8 cellular contexts compared by ENCODE assay signal in the genomic region with DNA sequence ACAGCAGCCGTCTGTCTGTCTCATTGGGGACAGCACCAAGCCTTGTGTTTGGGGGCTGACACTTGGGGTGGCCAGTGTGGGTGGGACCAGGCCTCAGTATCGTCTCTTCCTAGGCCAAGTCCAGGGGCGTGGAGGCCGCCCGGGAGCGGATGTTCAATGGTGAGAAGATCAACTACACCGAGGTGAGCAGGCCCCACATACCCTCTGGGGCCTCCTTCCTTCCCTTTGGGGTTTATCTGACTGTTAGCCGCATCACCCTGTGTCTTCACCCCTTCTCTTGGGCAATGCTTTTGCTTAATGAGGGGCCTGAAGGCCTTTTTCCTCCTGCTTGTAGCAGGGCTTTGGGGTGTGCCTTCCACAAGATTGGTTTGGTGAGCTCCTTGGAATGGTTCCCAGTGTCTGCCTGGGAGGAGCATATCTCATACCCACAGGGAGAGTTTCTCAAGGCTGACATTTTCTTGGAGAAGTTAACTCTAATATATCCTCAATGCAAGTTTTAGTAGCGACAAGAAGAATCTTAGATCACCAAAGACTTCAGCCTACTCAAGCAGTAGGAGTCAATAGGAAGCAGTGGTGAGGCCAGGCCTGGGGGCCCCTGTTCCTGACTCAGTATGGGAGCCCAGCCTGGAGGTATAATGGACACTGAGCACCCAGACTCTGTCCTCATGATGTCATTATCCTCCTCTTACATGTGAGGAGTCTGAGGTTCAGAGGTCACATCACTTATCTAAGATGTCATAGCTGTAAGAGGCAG. TPM values are rescaled to one million over a fixed set of nuclear protein-coding genes. Genes with fewer than 3 reads are reported as not detected.
A peak's percentile ranks its signal among the peaks of the same experiment; 100 is the strongest.
DNase-seq lines count a peak whose midpoint lies in the region; ATAC-seq, FAIRE-seq and TF ChIP-seq lines count a peak whose summit lies in the region.

No MANE protein-coding gene starts in this region.

- intact Hi-C loops in HepG2 (cut with micrococcal nuclease; ENCODE audit: unreplicated experiment) (no loop called here), right lobe of liver (cut with DNase I) (no loop called here)

- peak overlapping the region; percentile 84; the same call in 1 of the 2 replicates for H3K9ac ChIP-seq in HepG2 (ENCODE audit: insufficient read depth, low read depth, low read length)

- H3K27ac ChIP-seq in HepG2 (ENCODE audit: extremely low read length, insufficient read depth, low read length) (no peak overlapping the region), right lobe of liver (no peak overlapping the region), caudate nucleus (ENCODE audit: low read depth, low read length) (no peak overlapping the region)

- TF ChIP-seq POLR2A in HepG2 (IDR thresholded peaks at IDR 0.05; ENCODE audit: insufficient read depth in 1 of 2, low read depth in 2 of 2, low read length in 2 of 2) (no peak), right lobe of liver (IDR thresholded peaks at IDR 0.05) (no peak)

- peak overlapping the region; percentile 87 to 95 (median 89) for H3K4me3 ChIP-seq in HepG2 (replicated peaks in 1 of 3; ENCODE audit: insufficient read depth in 1 of 3, low read depth in 2 of 3, low read length in 3 of 3)
- peak overlapping the region in 1 of 3 donors; percentile 98 for H3K4me3 ChIP-seq in right lobe of liver

- H3K27me3 ChIP-seq in HepG2 (ENCODE audit: control insufficient read depth in 1 of 2, insufficient read depth in 2 of 2, low read length in 2 of 2) (no peaks in the 10 kb centered on the region), right lobe of liver (no peaks in the 10 kb centered on the region)

- BruUV-seq in HepG2 (replicated peaks; lab: Mats Ljungman, UMichigan): no TSS peak

- TF ChIP-seq CTCF in HepG2 (CRISPR knock-in tag; IDR thresholded peaks at IDR 0.05) (no peak), right lobe of liver (IDR thresholded peaks at IDR 0.05) (no peak)

- ATAC-seq in HepG2: no peak
- no peak for ATAC-seq in right lobe of liver
- no peak for ATAC-seq in activated CD8-positive, alpha-beta T cell treated with anti-CD3 and anti-CD28 coated beads, Interleukin-2, amount 10 ng/mL, durations not matched to agents 7 days and 5 days
- ATAC-seq in HG03025 (IDR thresholded peaks at IDR 0.05; ENCODE audit: low FRiP score, unreplicated experiment): no peak
- no peak for ATAC-seq in GM18907 (IDR thresholded peaks at IDR 0.05; ENCODE audit: unreplicated experiment)

- no peak overlapping the region for H2AFZ ChIP-seq in HepG2 (ENCODE audit: low read length)

- no peak for FAIRE-seq in HepG2 (lab: Jason Lieb, UNC)

- no peaks in the 10 kb centered on the region for H3K9me3 Mint-ChIP-seq in activated CD8-positive, alpha-beta T cell treated with anti-CD3 and anti-CD28 coated beads, Interleukin-2, amount 10 ng/mL, durations not matched to agents 7 days and 5 days (ENCODE audit: insufficient read depth)
- H3K9me3 Mint-ChIP-seq in immature natural killer cell: no peaks in the 10 kb centered on the region

- H3K79me2 ChIP-seq in HepG2 (ENCODE audit: insufficient read depth, low read length): peaks cover 53% of the 10 kb centered on the region

- no peaks in the 10 kb centered on the region for H3K27me3 Mint-ChIP-seq in activated CD8-positive, alpha-beta T cell treated with anti-CD3 and anti-CD28 coated beads, Interleukin-2, amount 10 ng/mL, durations not matched to agents 7 days and 5 days (ENCODE audit: low read depth)
- H3K27me3 Mint-ChIP-seq in immature natural killer cell (ENCODE audit: low read depth in 3 of 3): peaks cover 0 to 7% (median 3%) of the 10 kb centered on the region in 3 donors

- H3K27ac Mint-ChIP-seq in activated CD8-positive, alpha-beta T cell treated with anti-CD3 and anti-CD28 coated beads, Interleukin-2, amount 10 ng/mL, durations not matched to agents 7 days and 5 days: peak overlapping the region; percentile 81
- H3K27ac Mint-ChIP-seq in immature natural killer cell: peak overlapping the region in 4 of 6 donors; percentile 7 to 91 (median 75)

- peaks cover 26% of the 10 kb centered on the region for H4K20me1 ChIP-seq in HepG2 (ENCODE audit: insufficient read depth, low read length)

- POLR2A ChIA-PET in HepG2 (lab: Yijun Ruan, JAX): no interaction called here
- POLR2A ChIA-PET in activated CD8-positive, alpha-beta T cell treated with anti-CD3 and anti-CD28 coated beads, Interleukin-2, amount 10 ng/mL, durations not matched to agents 7 days and 5 days (lab: Charles Lee): interaction anchor here (1.0 to 2.1 kb wide), 2 partner anchors 19 to 61 kb away, joined by 4 to 7 read pairs; a partner anchor contains a TSS

- H3K9me3 ChIP-seq in HepG2 (ENCODE audit: low read length) (no peaks in the 10 kb centered on the region), right lobe of liver (no peaks in the 10 kb centered on the region)

- peak overlapping the region; percentile 91 for H3K4me3 Mint-ChIP-seq in activated CD8-positive, alpha-beta T cell treated with anti-CD3 and anti-CD28 coated beads, Interleukin-2, amount 10 ng/mL, durations not matched to agents 7 days and 5 days
- peak overlapping the region; percentile 90 to 97 (median 90) for H3K4me3 Mint-ChIP-seq in immature natural killer cell

- peaks cover 22 to 47% of the 10 kb centered on the region in 2 experiments for H3K36me3 ChIP-seq in HepG2 (replicated peaks in 1 of 2; ENCODE audit: control insufficient read depth in 1 of 2, insufficient read depth in 2 of 2, low read length in 2 of 2)
- H3K36me3 ChIP-seq in right lobe of liver: peaks cover 0 to 31% (median 16%) of the 10 kb centered on the region in 4 donors

- peaks cover 63% of the 10 kb centered on the region for H3K36me3 Mint-ChIP-seq in activated CD8-positive, alpha-beta T cell treated with anti-CD3 and anti-CD28 coated beads, Interleukin-2, amount 10 ng/mL, durations not matched to agents 7 days and 5 days (ENCODE audit: low read depth)
- peaks cover 0 to 22% (median 7%) of the 10 kb centered on the region in 3 donors for H3K36me3 Mint-ChIP-seq in immature natural killer cell

- 87% methylated on average over 9 of the region's 9 CpGs for WGBS in HepG2 (ENCODE audit: low lambda C conversion rate)
- 67% methylated on average over 5 of the region's 9 CpGs for WGBS in right lobe of liver (ENCODE audit: insufficient coverage, low coverage, low lambda C conversion rate, missing lambda C conversion rate)

- TF ChIP-seq RAD21 in HepG2 (CRISPR knock-in tag; IDR thresholded peaks at IDR 0.05): no peak

- H3K4me1 ChIP-seq in HepG2 (ENCODE audit: insufficient read depth, low read length) (peaks cover 85% of the 10 kb centered on the region), right lobe of liver (peaks cover 0 to 42% (median 20%) of the 10 kb centered on the region in 4 donors)

- peak overlapping the region; percentile 87 for H3K4me2 ChIP-seq in HepG2 (ENCODE audit: low read depth, low read length)

- no peak for TF ChIP-seq EP300 in HepG2 (IDR thresholded peaks at IDR 0.05; ENCODE audit: low read depth in 2 of 2, low read length in 2 of 2)
- TF ChIP-seq EP300 in HepG2 (CRISPR knock-in tag; IDR thresholded peaks at IDR 0.05; ENCODE audit: borderline replicate concordance): no peak

- peaks cover 70% of the 10 kb centered on the region for H3K4me1 Mint-ChIP-seq in activated CD8-positive, alpha-beta T cell treated with anti-CD3 and anti-CD28 coated beads, Interleukin-2, amount 10 ng/mL, durations not matched to agents 7 days and 5 days (ENCODE audit: low read depth)
- peaks cover 29 to 36% of the 10 kb centered on the region in 2 donors for H3K4me1 Mint-ChIP-seq in immature natural killer cell

- in situ Hi-C loops in HepG2 (cut with HindIII; ENCODE audit: extremely low pct_ligation_motif_present, low pct_unique_long_range_greater_than_20kb): no loop called here

- CTCF ChIA-PET in HepG2 (lab: Yijun Ruan, JAX; ENCODE audit: low intra/inter-chr PET ratio, low total read pairs): no interaction called here
- CTCF ChIA-PET in activated CD8-positive, alpha-beta T cell treated with anti-CD3 and anti-CD28 coated beads, Interleukin-2, amount 10 ng/mL, durations not matched to agents 7 days and 5 days (lab: Charles Lee): interaction anchor here (0.6 to 1.6 kb wide), 2 partner anchors 16 to 20 kb away, joined by 3 to 6 read pairs; no protein-coding TSS in a partner anchor

- DNase-seq in HepG2 (ENCODE audit: low spot score): no peak
- no peak for DNase-seq in right lobe of liver
- DNase-seq in activated CD8-positive, alpha-beta T cell treated with anti-CD3 and anti-CD28 coated beads, Interleukin-2, amount 10 ng/mL, durations not matched to agents 7 days and 5 days: no peak
- peak in 1 of 3 donors; percentile 40 for DNase-seq in immature natural killer cell
- DNase-seq in caudate nucleus (lab: John Stamatoyannopoulos, UW): no peak
- DNase-seq in activated effector memory CD4-positive, alpha-beta T cell treated with anti-CD3 and anti-CD28 coated beads, Interleukin-2, amount 50 U/mL, for 16 hours: no peak

RNA-seq across cellular contexts. Expression of a gene that starts 1.9 kb away (rescaled TPM):
- 167 and 207 TPM in 2 replicates for total RNA-seq in HepG2 (2016; rRNA removed; fragmentation: Illumina TruSeq; extraction: Trizol)
- 57.7 and 63.3 TPM in 2 replicates for total RNA-seq in HepG2 (2016; cell fraction: cytosol; rRNA removed; fragmentation: Illumina TruSeq; extraction: Trizol; ENCODE audit: low read depth)
- total RNA-seq in HepG2 (2016; cell fraction: insoluble cytoplasmic fraction; rRNA removed; fragmentation: Illumina TruSeq; extraction: Trizol): 170 and 179 TPM in 2 replicates
- 117 and 119 TPM in 2 replicates for total RNA-seq in HepG2 (2016; cell fraction: membrane; rRNA removed; fragmentation: Illumina TruSeq; extraction: Trizol)
- total RNA-seq in HepG2 (2016; cell fraction: nucleus; rRNA removed; fragmentation: Illumina TruSeq; extraction: Trizol): 102 and 114 TPM in 2 replicates
- 115 and 147 TPM in 2 replicates for polyA plus RNA-seq in HepG2 (2011; rRNA removed)
- polyA plus RNA-seq in HepG2 (2011; cell fraction: cytosol; rRNA removed): 137 and 170 TPM in 2 replicates
- polyA plus RNA-seq in HepG2 (2011; cell fraction: nucleus; rRNA removed): 307 and 407 TPM in 2 replicates
- 311 and 360 TPM in 2 replicates for polyA plus RNA-seq in HepG2 (2012)
- polyA plus RNA-seq in HepG2 (2016; cell fraction: cytosol; fragmentation: Illumina TruSeq; extraction: Trizol; ENCODE audit: low read depth): 97.4 and 105 TPM in 2 replicates
- 183 and 254 TPM in 2 replicates for polyA plus RNA-seq in HepG2 (2016; cell fraction: insoluble cytoplasmic fraction; fragmentation: Illumina TruSeq; extraction: Trizol; ENCODE audit: low read depth)
- 113 and 126 TPM in 2 replicates for polyA plus RNA-seq in HepG2 (2016; cell fraction: membrane; fragmentation: Illumina TruSeq; extraction: Trizol; ENCODE audit: low read depth)
- polyA plus RNA-seq in HepG2 (2016; cell fraction: nucleus; fragmentation: Illumina TruSeq; extraction: Trizol; ENCODE audit: insufficient read depth, low read depth): 173 and 188 TPM in 2 replicates
- 301 and 307 TPM in 2 replicates for polyA minus RNA-seq in HepG2 (2011; rRNA and poly(A)+ RNA removed; ENCODE audit: low replicate concordance)
- polyA minus RNA-seq in HepG2 (2011; cell fraction: cytosol; rRNA and poly(A)+ RNA removed): 278 and 286 TPM in 2 replicates
- 125 and 126 TPM in 2 replicates for polyA minus RNA-seq in HepG2 (2011; cell fraction: nucleus; rRNA and poly(A)+ RNA removed)
- 100 to 1,000 TPM; 163 to 364 (median 256) TPM for total RNA-seq in right lobe of liver
- total RNA-seq in activated CD8-positive, alpha-beta T cell treated with anti-CD3 and anti-CD28 coated beads, Interleukin-2, amount 10 ng/mL, durations not matched to agents 7 days and 5 days: 100 to 1,000 TPM; 661 to 697 TPM
- polyA plus RNA-seq in immature natural killer cell: 100 to 1,000 TPM; 112 to 161 (median 143) TPM

RNA-seq across cellular contexts. Expression of a gene that starts 37.4 kb away (rescaled TPM):
- 35.2 and 40.5 TPM in 2 replicates for total RNA-seq in HepG2 (2016; rRNA removed; fragmentation: Illumina TruSeq; extraction: Trizol)
- total RNA-seq in HepG2 (2016; cell fraction: cytosol; rRNA removed; fragmentation: Illumina TruSeq; extraction: Trizol; ENCODE audit: low read depth): 11.6 and 14.8 TPM in 2 replicates
- 33.1 and 33.4 TPM in 2 replicates for total RNA-seq in HepG2 (2016; cell fraction: insoluble cytoplasmic fraction; rRNA removed; fragmentation: Illumina TruSeq; extraction: Trizol)
- total RNA-seq in HepG2 (2016; cell fraction: membrane; rRNA removed; fragmentation: Illumina TruSeq; extraction: Trizol): 13.3 and 18.3 TPM in 2 replicates
- total RNA-seq in HepG2 (2016; cell fraction: nucleus; rRNA removed; fragmentation: Illumina TruSeq; extraction: Trizol): 15.7 and 15.8 TPM in 2 replicates
- 24.5 and 29.3 TPM in 2 replicates for polyA plus RNA-seq in HepG2 (2011; rRNA removed)
- polyA plus RNA-seq in HepG2 (2011; cell fraction: cytosol; rRNA removed): 30.4 and 32.4 TPM in 2 replicates
- polyA plus RNA-seq in HepG2 (2011; cell fraction: nucleus; rRNA removed): 11.2 and 15.1 TPM in 2 replicates
- 22.2 and 26.3 TPM in 2 replicates for polyA plus RNA-seq in HepG2 (2012)
- polyA plus RNA-seq in HepG2 (2016; cell fraction: cytosol; fragmentation: Illumina TruSeq; extraction: Trizol; ENCODE audit: low read depth): 9.9 and 11.5 TPM in 2 replicates
- polyA plus RNA-seq in HepG2 (2016; cell fraction: insoluble cytoplasmic fraction; fragmentation: Illumina TruSeq; extraction: Trizol; ENCODE audit: low read depth): 28.1 and 29.2 TPM in 2 replicates
- polyA plus RNA-seq in HepG2 (2016; cell fraction: membrane; fragmentation: Illumina TruSeq; extraction: Trizol; ENCODE audit: low read depth): 11.1 and 13.6 TPM in 2 replicates
- 16.5 and 17.5 TPM in 2 replicates for polyA plus RNA-seq in HepG2 (2016; cell fraction: nucleus; fragmentation: Illumina TruSeq; extraction: Trizol; ENCODE audit: insufficient read depth, low read depth)
- polyA minus RNA-seq in HepG2 (2011; rRNA and poly(A)+ RNA removed; ENCODE audit: low replicate concordance): 34.1 and 34.4 TPM in 2 replicates
- 6.5 and 7.9 TPM in 2 replicates for polyA minus RNA-seq in HepG2 (2011; cell fraction: cytosol; rRNA and poly(A)+ RNA removed)
- polyA minus RNA-seq in HepG2 (2011; cell fraction: nucleus; rRNA and poly(A)+ RNA removed): 11.6 and 12.1 TPM in 2 replicates
- total RNA-seq in right lobe of liver: 10 to 100 TPM in 2 of 6 experiments, 1 to 10 TPM in 4; 3.0 to 13.4 (median 4.5) TPM
- total RNA-seq in activated CD8-positive, alpha-beta T cell treated with anti-CD3 and anti-CD28 coated beads, Interleukin-2, amount 10 ng/mL, durations not matched to agents 7 days and 5 days: 10 to 100 TPM; 12.9 to 13.3 TPM
- 10 to 100 TPM in 2 of 3 donors, 1 to 10 TPM in 1; 6.5 to 14.3 (median 11.4) TPM for polyA plus RNA-seq in immature natural killer cell
